In the genomic region with DNA sequence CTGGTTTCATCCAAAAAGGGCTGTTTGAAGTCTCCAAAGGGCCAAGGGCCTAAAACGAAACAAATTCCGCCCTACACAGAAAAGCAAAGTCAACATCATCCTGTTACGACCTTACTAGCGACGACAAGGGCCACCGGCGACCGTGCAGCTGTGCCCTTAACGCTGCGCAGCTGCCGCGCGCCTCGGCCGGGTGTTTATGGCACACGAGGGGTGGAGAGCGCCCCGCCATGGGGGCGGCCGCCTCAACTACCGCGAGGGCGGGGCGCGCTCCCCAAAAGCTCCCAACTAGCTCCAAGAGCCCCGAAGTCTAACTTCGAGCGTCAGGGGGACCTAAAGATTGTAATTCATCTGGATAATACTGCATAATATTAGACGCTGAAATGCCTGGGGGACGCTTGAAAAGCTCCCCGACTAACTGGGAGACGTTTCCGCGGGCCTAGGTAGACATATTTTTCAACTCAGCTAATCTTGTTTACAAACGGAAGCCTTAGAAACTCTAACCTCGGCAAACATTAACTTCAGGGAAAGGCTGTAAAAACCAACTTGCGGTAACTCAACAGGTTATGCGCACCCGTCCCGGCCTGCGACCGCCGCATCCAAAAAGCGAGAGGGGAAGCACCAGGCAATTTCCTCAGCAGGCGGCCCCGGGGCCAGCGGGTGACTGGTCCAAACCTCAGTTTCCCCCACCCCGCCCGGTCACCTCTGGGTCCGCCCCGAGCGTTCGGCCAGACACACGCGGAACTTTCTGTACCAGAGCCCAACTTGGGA, we compare ENCODE assay signal across 1 cellular context.
A peak's percentile ranks its signal among the peaks of the same experiment; 100 is the strongest.
TF ChIP-seq lines count a peak whose summit lies in the region.

No MANE protein-coding gene starts in this region.

TF ChIP-seq in WTC11, 78 proteins besides CTCF, POLR2A, EP300 and RAD21 (continued from another document):
- TF ChIP-seq, protein P1, sequence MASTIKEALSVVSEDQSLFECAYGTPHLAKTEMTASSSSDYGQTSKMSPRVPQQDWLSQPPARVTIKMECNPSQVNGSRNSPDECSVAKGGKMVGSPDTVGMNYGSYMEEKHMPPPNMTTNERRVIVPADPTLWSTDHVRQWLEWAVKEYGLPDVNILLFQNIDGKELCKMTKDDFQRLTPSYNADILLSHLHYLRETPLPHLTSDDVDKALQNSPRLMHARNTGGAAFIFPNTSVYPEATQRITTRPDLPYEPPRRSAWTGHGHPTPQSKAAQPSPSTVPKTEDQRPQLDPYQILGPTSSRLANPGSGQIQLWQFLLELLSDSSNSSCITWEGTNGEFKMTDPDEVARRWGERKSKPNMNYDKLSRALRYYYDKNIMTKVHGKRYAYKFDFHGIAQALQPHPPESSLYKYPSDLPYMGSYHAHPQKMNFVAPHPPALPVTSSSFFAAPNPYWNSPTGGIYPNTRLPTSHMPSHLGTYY (CRISPR knock-in tag; IDR thresholded peaks at IDR 0.05) = no peak
- TF ChIP-seq JUN (CRISPR knock-in tag; IDR thresholded peaks at IDR 0.05) (peak; percentile 27; the same call in 1 of the 2 replicates), ZNF219 (CRISPR knock-in tag; IDR thresholded peaks at IDR 0.05; ENCODE audit: borderline replicate concordance) (no peak)
- TF ChIP-seq, protein P2, sequence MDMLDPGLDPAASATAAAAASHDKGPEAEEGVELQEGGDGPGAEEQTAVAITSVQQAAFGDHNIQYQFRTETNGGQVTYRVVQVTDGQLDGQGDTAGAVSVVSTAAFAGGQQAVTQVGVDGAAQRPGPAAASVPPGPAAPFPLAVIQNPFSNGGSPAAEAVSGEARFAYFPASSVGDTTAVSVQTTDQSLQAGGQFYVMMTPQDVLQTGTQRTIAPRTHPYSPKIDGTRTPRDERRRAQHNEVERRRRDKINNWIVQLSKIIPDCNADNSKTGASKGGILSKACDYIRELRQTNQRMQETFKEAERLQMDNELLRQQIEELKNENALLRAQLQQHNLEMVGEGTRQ (CRISPR knock-in tag; IDR thresholded peaks at IDR 0.05) = no peak
- TF ChIP-seq, protein P3, sequence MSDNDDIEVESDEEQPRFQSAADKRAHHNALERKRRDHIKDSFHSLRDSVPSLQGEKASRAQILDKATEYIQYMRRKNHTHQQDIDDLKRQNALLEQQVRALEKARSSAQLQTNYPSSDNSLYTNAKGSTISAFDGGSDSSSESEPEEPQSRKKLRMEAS (CRISPR knock-in tag; IDR thresholded peaks at IDR 0.05) = no peak; the same call in 1 of the 2 replicates
TF ChIP-seq in WTC11: peak in this region for 3.
